Comparison of ENCODE assay signal across 25 cellular contexts in genomic region chr11:61879152-61879551, GRCh38. TPM values are rescaled to one million over a fixed set of nuclear protein-coding genes. Genes with fewer than 3 reads are reported as not detected.
"Had no signal": no experiment of that assay in that cellular context is flagged by ENCODE, and none has a peak within 500 bp of the region (broad histone marks: within the 10 kb centered on the region; RNA-seq: fewer than 3 reads in every experiment).

No MANE protein-coding gene starts in this region.

- H3K27me3 ChIP-seq: brain microvascular endothelial cell, cardiac muscle cell had no signal

- H3K9me3 Mint-ChIP-seq: activated CD4-positive, alpha-beta memory T cell treated with anti-CD3 and anti-CD28 coated beads for 36 hours; activated CD4-positive, alpha-beta T cell treated with anti-CD3 and anti-CD28 coated beads, Interleukin-2, amount 10 ng/mL, durations not matched to agents 7 days and 5 days; activated naive CD4-positive, alpha-beta T cell treated with anti-CD3 and anti-CD28 coated beads, Interleukin-2, amount 50 U/mL, for 72 hours; activated naive CD8-positive, alpha-beta T cell treated with anti-CD3 and anti-CD28 coated beads, Interleukin-2, amount 50 U/mL, for 24 hours; activated T-cell treated with anti-CD3 and anti-CD28 coated beads, Interleukin-2, amount 50 U/mL, for 4 hours had no signal

- H3K27ac ChIP-seq: brain microvascular endothelial cell, cardiac muscle cell, PC-9, VCaP had no signal

- H3K4me3 ChIP-seq: cardiac muscle cell, PC-9, SK-N-MC had no signal

- H3K4me2 ChIP-seq: PC-9 had no signal

- H3K36me3 Mint-ChIP-seq: activated CD4-positive, alpha-beta memory T cell treated with anti-CD3 and anti-CD28 coated beads for 36 hours; activated naive CD4-positive, alpha-beta T cell treated with anti-CD3 and anti-CD28 coated beads, Interleukin-2, amount 50 U/mL, for 72 hours had no signal

- H2AFZ ChIP-seq: PC-9 had no signal

- DNase-seq: activated CD4-positive, alpha-beta memory T cell treated with anti-CD3 and anti-CD28 coated beads for 36 hours; activated CD4-positive, alpha-beta T cell treated with anti-CD3 and anti-CD28 coated beads, Interleukin-2, amount 10 ng/mL, durations not matched to agents 7 days and 5 days; activated CD4-positive, CD25-positive, alpha-beta regulatory T cell; activated CD8-positive, alpha-beta memory T cell treated with anti-CD3 and anti-CD28 coated beads for 24 hours; activated effector memory CD4-positive, alpha-beta T cell treated with anti-CD3 and anti-CD28 coated beads, Interleukin-2, amount 50 U/mL, for 16 hours; activated naive CD4-positive, alpha-beta T cell treated with Interleukin-2 at 50 U/mL for 16 hours; activated naive CD8-positive, alpha-beta T cell treated with anti-CD3 and anti-CD28 coated beads, Interleukin-2, amount 50 U/mL, for 24 hours; activated T-cell treated with anti-CD3 and anti-CD28 coated beads, Interleukin-2, amount 50 U/mL, for 4 hours; amniotic stem cell; brain microvascular endothelial cell; MV-4-11; NCI-H1092 treated with DMSO at 0.1 percent for 48 hours; NCI-H1417 treated with DMSO at 0.1 percent for 48 hours; NCI-H1694; NCI-H2029 treated with DMSO at 0.1 percent for 48 hours; NCI-H345; NCI-H510A treated with DMSO at 0.1 percent for 48 hours; NCI-H69; PC-9; T-helper 1 cell had no signal

- H3K4me3 Mint-ChIP-seq: activated CD4-positive, alpha-beta memory T cell treated with anti-CD3 and anti-CD28 coated beads for 36 hours; activated CD4-positive, alpha-beta T cell treated with anti-CD3 and anti-CD28 coated beads, Interleukin-2, amount 10 ng/mL, durations not matched to agents 7 days and 5 days; activated T-cell treated with anti-CD3 and anti-CD28 coated beads, Interleukin-2, amount 50 U/mL, for 4 hours had no signal

- H3K4me1 Mint-ChIP-seq: activated CD4-positive, alpha-beta T cell treated with anti-CD3 and anti-CD28 coated beads, Interleukin-2, amount 10 ng/mL, durations not matched to agents 7 days and 5 days had no signal

- H3K36me3 ChIP-seq: brain microvascular endothelial cell, cardiac muscle cell had no signal

- H3K27me3 Mint-ChIP-seq: activated CD4-positive, alpha-beta memory T cell treated with anti-CD3 and anti-CD28 coated beads for 36 hours; activated CD4-positive, alpha-beta T cell treated with anti-CD3 and anti-CD28 coated beads, Interleukin-2, amount 10 ng/mL, durations not matched to agents 7 days and 5 days; activated naive CD8-positive, alpha-beta T cell treated with anti-CD3 and anti-CD28 coated beads, Interleukin-2, amount 50 U/mL, for 24 hours had no signal

- H3K27ac Mint-ChIP-seq: activated CD4-positive, alpha-beta memory T cell treated with anti-CD3 and anti-CD28 coated beads for 36 hours; activated CD4-positive, alpha-beta T cell treated with anti-CD3 and anti-CD28 coated beads, Interleukin-2, amount 10 ng/mL, durations not matched to agents 7 days and 5 days; activated naive CD4-positive, alpha-beta T cell treated with anti-CD3 and anti-CD28 coated beads, Interleukin-2, amount 50 U/mL, for 72 hours; activated naive CD8-positive, alpha-beta T cell treated with anti-CD3 and anti-CD28 coated beads, Interleukin-2, amount 50 U/mL, for 24 hours had no signal

- ATAC-seq: activated naive CD4-positive, alpha-beta T cell treated with anti-CD3 and anti-CD28 coated beads, Interleukin-2, amount 50 U/mL, for 72 hours; activated naive CD8-positive, alpha-beta T cell treated with anti-CD3 and anti-CD28 coated beads, Interleukin-2, amount 50 U/mL, for 24 hours; activated T-cell treated with anti-CD3 and anti-CD28 coated beads, Interleukin-2, amount 50 U/mL, for 4 hours had no signal

RNA-seq across cellular contexts. Expression of gene RAB3IL1, which starts 38.2 kb away (rescaled TPM):
- total RNA-seq: activated CD4-positive, alpha-beta T cell treated with anti-CD3 and anti-CD28 coated beads, Interleukin-2, amount 10 ng/mL, durations not matched to agents 7 days and 5 days; T-helper 2 cell treated with Interferon-gamma antibody and Interleukin-4, amounts not matched to agents 100 ng/mL and 5 ng/mL, for 36 hours had no signal
